18 cellular contexts compared by ENCODE assay signal in genomic region chr21:15837603-15838002, GRCh38.
A peak's percentile ranks its signal among the peaks of the same experiment; 100 is the strongest.
DNase-seq lines count a peak whose midpoint lies in the region; ATAC-seq, FAIRE-seq and TF ChIP-seq lines count a peak whose summit lies in the region.
"Had no signal": no experiment of that assay in that cellular context is flagged by ENCODE, and none has a peak within 500 bp of the region (broad histone marks: within the 10 kb centered on the region; RNA-seq: fewer than 3 reads in every experiment).

No MANE protein-coding gene starts in this region.

- H3K36me3 Mint-ChIP-seq in effector memory CD8-positive, alpha-beta T cell (ENCODE audit: insufficient read depth), result peaks cover 22% of the 10 kb centered on the region

- no peak overlapping the region for H3K9ac ChIP-seq in K562 (ENCODE audit: insufficient read depth in 1 of 2, low read depth in 2 of 2, low read length in 2 of 2)

- no peaks in the 10 kb centered on the region for H3K27me3 ChIP-seq in K562 (ENCODE audit: control insufficient read depth in 2 of 2, insufficient read depth in 2 of 2, low read length in 2 of 2)
- H3K27me3 ChIP-seq in left ventricle myocardium inferior (ENCODE audit: low read depth), result no peaks in the 10 kb centered on the region
- no peaks in the 10 kb centered on the region for H3K27me3 ChIP-seq in psoas muscle (ENCODE audit: insufficient read depth in 3 of 3, low read length in 2 of 3)
- no peaks in the 10 kb centered on the region for H3K27me3 ChIP-seq in ovary
- H3K27me3 ChIP-seq: neutrophil had no signal

- in situ Hi-C loops in K562 (cut with MboI), result no loop called here

- no peak for FAIRE-seq in K562 (lab: Jason Lieb, UNC)
- FAIRE-seq: H54 had no signal

- TF ChIP-seq CTCF in K562 (IDR thresholded peaks at IDR 0.05 in 2 of 3, conservative IDR thresholded peaks at IDR 0.05 in 1 of 3; ENCODE audit: insufficient read depth in 2 of 3, low read depth in 1 of 3, low read length in 3 of 3) (no peak), left ventricle myocardium inferior (IDR thresholded peaks at IDR 0.05; ENCODE audit: borderline replicate concordance) (no peak), psoas muscle (IDR thresholded peaks at IDR 0.05) (no peak), ovary (IDR thresholded peaks at IDR 0.05) (no peak)

- TF ChIP-seq RAD21 in K562 (CRISPR knock-in tag; conservative IDR thresholded peaks at IDR 0.05 in 1 of 2, IDR thresholded peaks at IDR 0.05 in 1 of 2), result no peak

- no peak overlapping the region for H3K4me2 ChIP-seq in K562 (ENCODE audit: insufficient read depth, low read length)

- DNase-seq in CD1c-positive myeloid dendritic cell (ENCODE audit: extremely low spot score), result peak; percentile 8
- DNase-seq in K562 (ENCODE audit: extremely low read depth in 1 of 4, low spot score in 3 of 4), result no peak
- no peak for DNase-seq in left ventricle myocardium inferior
- DNase-seq in psoas muscle, result no peak
- no peak for DNase-seq in effector memory CD8-positive, alpha-beta T cell
- DNase-seq in SKM-1 treated with dmso at 0.1 percent for 144 hours (lab: John Stamatoyannopoulos, UW; ENCODE audit: unreplicated experiment), result no peak
- no peak for DNase-seq in ovary
- DNase-seq: activated gamma-delta T cell treated with Interleukin-2 at 50 U/mL for 16 hours; C1 segment of cervical spinal cord; NCI-H1105; NCI-H446 treated with DMSO at 0.1 percent for 48 hours; stimulated activated CD4-positive, alpha-beta T cell treated with anti-CD3 and anti-CD28 coated beads, Interleukin-2, amount 100 ng/mL, for 24 hours had no signal

- no peaks in the 10 kb centered on the region for H3K9me1 ChIP-seq in K562 (ENCODE audit: control insufficient read depth, insufficient read depth, low read length)

- no peaks in the 10 kb centered on the region for H3K27me3 Mint-ChIP-seq in effector memory CD8-positive, alpha-beta T cell

- H3K4me1 ChIP-seq in K562 (replicated peaks in 1 of 2; ENCODE audit: control insufficient read depth in 2 of 2, insufficient read depth in 2 of 2, low read length in 2 of 2) (no peaks in the 10 kb centered on the region), left ventricle myocardium inferior (peaks cover 26% of the 10 kb centered on the region), psoas muscle (peaks cover 6% of the 10 kb centered on the region), ovary (ENCODE audit: insufficient read depth) (no peaks in the 10 kb centered on the region)

- H3K9me3 ChIP-seq in K562 (replicated peaks; ENCODE audit: control insufficient read depth, insufficient read depth, low read depth, low read length) (no peaks in the 10 kb centered on the region), left ventricle myocardium inferior (replicated peaks) (no peaks in the 10 kb centered on the region), psoas muscle (no peaks in the 10 kb centered on the region), ovary (no peaks in the 10 kb centered on the region)
- H3K9me3 ChIP-seq: neutrophil had no signal

- H3K4me1 Mint-ChIP-seq in effector memory CD8-positive, alpha-beta T cell (ENCODE audit: low read depth in 2 of 2), result peaks cover 0 to 12% of the 10 kb centered on the region in 2 donors

- POLR2A ChIA-PET in K562 (lab: Yijun Ruan, JAX), result no interaction called here

- H3K4me3 Mint-ChIP-seq in effector memory CD8-positive, alpha-beta T cell, result no peak overlapping the region

- no peak overlapping the region for H2AFZ ChIP-seq in K562 (ENCODE audit: low read depth, low read length)

- TF ChIP-seq POLR2A in K562 (conservative IDR thresholded peaks at IDR 0.05) (no peak), ovary (IDR thresholded peaks at IDR 0.05) (no peak)

- H3K4me3 ChIP-seq in K562, result no peak overlapping the region
- no peak overlapping the region for H3K4me3 ChIP-seq in left ventricle myocardium inferior
- H3K4me3 ChIP-seq in psoas muscle, result no peak overlapping the region
- H3K4me3 ChIP-seq in ovary, result no peak overlapping the region

- no peaks in the 10 kb centered on the region for H3K79me2 ChIP-seq in K562 (ENCODE audit: control insufficient read depth, insufficient read depth, low read length)

- no peak for TF ChIP-seq EP300 in K562 (IDR thresholded peaks at IDR 0.05; ENCODE audit: low read length)
- TF ChIP-seq EP300 in ovary (IDR thresholded peaks at IDR 0.05), result no peak

- CTCF ChIA-PET in K562 (lab: Yijun Ruan, JAX; ENCODE audit: low intra/inter-chr PET ratio), result no interaction called here

- H3K9me3 Mint-ChIP-seq in effector memory CD8-positive, alpha-beta T cell, result no peaks in the 10 kb centered on the region

- peak overlapping the region in 1 of 2 donors; percentile 75 for H3K27ac Mint-ChIP-seq in effector memory CD8-positive, alpha-beta T cell

- no peaks in the 10 kb centered on the region for H4K20me1 ChIP-seq in K562 (replicated peaks; ENCODE audit: control insufficient read depth, insufficient read depth, low read length)

- no peak for ATAC-seq in K562
- ATAC-seq in psoas muscle, result peak; percentile 77 to 92 (median 80)
- no peak for ATAC-seq in effector memory CD8-positive, alpha-beta T cell (replicated peaks)
- ATAC-seq in GM21528 (IDR thresholded peaks at IDR 0.05; ENCODE audit: low FRiP score, unreplicated experiment), result no peak
- ATAC-seq: esophagus mucosa, left lobe of liver, Panc1 had no signal

- H3K27ac ChIP-seq in K562 (ENCODE audit: extremely low read depth, low read depth, low read length) (no peak overlapping the region), left ventricle myocardium inferior (replicated peaks) (peak overlapping the region; percentile 25), psoas muscle (peak overlapping the region; percentile 50), ovary (no peak overlapping the region)
- H3K27ac ChIP-seq: neutrophil had no signal

- H3K36me3 ChIP-seq in K562 (ENCODE audit: control insufficient read depth, insufficient read depth, low read length) (peaks cover 36% of the 10 kb centered on the region; the same call in 2 of the 3 replicates), left ventricle myocardium inferior (peaks cover 23% of the 10 kb centered on the region), psoas muscle (ENCODE audit: insufficient read depth in 1 of 2, low read depth in 1 of 2) (peaks cover 0 to 45% of the 10 kb centered on the region in 2 donors), ovary (no peaks in the 10 kb centered on the region)

- no TSS peak for BruUV-seq in K562 (replicated peaks; lab: Mats Ljungman, UMichigan)

- intact Hi-C loops in K562 (cut with micrococcal nuclease) (no loop called here), left ventricle myocardium inferior (cut with micrococcal nuclease) (no loop called here), psoas muscle (cut with DNase I) (no loop called here), ovary (cut with DNase I) (no loop called here)

- 97% methylated on average over 5 of the region's 5 CpGs for WGBS in K562 (ENCODE audit: insufficient coverage, low coverage, missing lambda C conversion rate)
- WGBS in psoas muscle, 3 donors, result 48 to 60% (median 53%) methylated on average over 5 of the region's 5 CpGs
- WGBS in ovary, 3 donors, result 69 to 85% (median 74%) methylated on average over 5 of the region's 5 CpGs

TF ChIP-seq in K562, 482 proteins besides CTCF, POLR2A, EP300 and RAD21:
- TF ChIP-seq ZNF274 (IDR thresholded peaks at IDR 0.05; ENCODE audit: borderline replicate concordance, low read depth, low read length) (no peak), NFE2L1 (tag; IDR thresholded peaks at IDR 0.05; ENCODE audit: borderline replicate concordance, low read depth) (no peak), BMI1 (IDR thresholded peaks at IDR 0.05; ENCODE audit: low read length) (no peak), E2F5 (CRISPR knock-in tag; IDR thresholded peaks at IDR 0.05) (no peak), XRCC5 (IDR thresholded peaks at IDR 0.05; ENCODE audit: low read depth, low read length) (no peak), CEBPB (tag; IDR thresholded peaks at IDR 0.05) (peak; percentile 66), KLF6 (CRISPR knock-in tag; IDR thresholded peaks at IDR 0.05; ENCODE audit: borderline replicate concordance) (no peak), RBM14 (IDR thresholded peaks at IDR 0.05; ENCODE audit: borderline replicate concordance, insufficient read depth, low read depth, low read length) (no peak), ZKSCAN3 (CRISPR knock-in tag; IDR thresholded peaks at IDR 0.05) (no peak), CEBPG (CRISPR knock-in tag; IDR thresholded peaks at IDR 0.05) (no peak), CEBPG (tag; conservative IDR thresholded peaks at IDR 0.05 in 1 of 2, IDR thresholded peaks at IDR 0.05 in 1 of 2) (peak in 1 of 2 experiments; percentile 38; a peak in 1 of 4 replicates), ZNF512 (tag; IDR thresholded peaks at IDR 0.05) (no peak), ZBTB7A (IDR thresholded peaks at IDR 0.05; ENCODE audit: borderline replicate concordance, control insufficient read depth, low read depth, low read length) (no peak)

Comparison
In these comparisons a context has a peak if more than half of its experiments do, and no peak if none do; other contexts are left out.
1. ATAC-seq: peak in psoas muscle (4 of 4); none in K562 (single experiment), effector memory CD8-positive, alpha-beta T cell (single experiment) and GM21528 (single experiment).
2. H3K27ac ChIP-seq: peak in left ventricle myocardium inferior (single experiment) and psoas muscle (single experiment); none in K562 (single experiment) and ovary (0 of 2).